In genomic region chr19:55641376-55642152, GRCh38 we compare ENCODE assay signal across 8 cellular contexts. TPM values are rescaled to one million over a fixed set of nuclear protein-coding genes. Genes with fewer than 3 reads are reported as not detected.
DNase-seq lines count a peak whose midpoint lies in the region; ATAC-seq and TF ChIP-seq lines count a peak whose summit lies in the region.

No MANE protein-coding gene starts in this region.

- intact Hi-C loops in Right ventricle myocardium inferior (cut with DNase I) (no loop called here), cardiac septum (cut with DNase I) (no loop called here), lower leg skin (cut with DNase I; ENCODE audit: low total_unique reads) (loop anchor here (5.0 kb wide), 1 partner anchor 234 kb away; the partner anchor contains the start of gene UBE2S)

- WGBS in lower leg skin, 2 donors: 1% methylated on average over 31 of the region's 31 CpGs
- WGBS in suprapubic skin: 2% methylated on average over 31 of the region's 31 CpGs

- TF ChIP-seq CTCF in cardiac fibroblast (IDR thresholded peaks at IDR 0.05; ENCODE audit: low read depth, low read length): no peak
- TF ChIP-seq CTCF in lower leg skin (IDR thresholded peaks at IDR 0.05): no peak
- TF ChIP-seq CTCF in suprapubic skin (IDR thresholded peaks at IDR 0.05): no peak

- H3K4me1 ChIP-seq in suprapubic skin: peaks cover 76% of the 10 kb centered on the region

- H3K4me3 ChIP-seq in cardiac fibroblast (replicated peaks in 1 of 2; ENCODE audit: low read depth in 2 of 2, low read length in 2 of 2) (peak overlapping the region; percentile 81 to 88), lower leg skin (ENCODE audit: low read depth, poor library complexity, severe bottlenecking) (peak overlapping the region; percentile 48), suprapubic skin (peak overlapping the region; percentile 93)

- TF ChIP-seq POLR2A in lower leg skin (IDR thresholded peaks at IDR 0.05) (no peak), suprapubic skin (IDR thresholded peaks at IDR 0.05) (no peak)

- peak; percentile 75 for DNase-seq in Right ventricle myocardium inferior (ENCODE audit: missing footprints)
- no peak for DNase-seq in cardiac septum (ENCODE audit: low spot score)
- peak; percentile 75 for DNase-seq in OCI-M1 (lab: John Stamatoyannopoulos, UW)
- DNase-seq in cardiac fibroblast (ENCODE audit: low read depth in 2 of 2): peak; percentile 32 to 36
- DNase-seq in lower leg skin (ENCODE audit: low spot score in 2 of 2): no peak
- no peak for DNase-seq in suprapubic skin (ENCODE audit: low spot score in 2 of 2)

- TF ChIP-seq EP300 in suprapubic skin (IDR thresholded peaks at IDR 0.05): no peak

- ATAC-seq in Right ventricle myocardium inferior (peak; percentile 1), HG03097 (IDR thresholded peaks at IDR 0.05; ENCODE audit: low FRiP score, unreplicated experiment) (no peak), GM21360 (IDR thresholded peaks at IDR 0.05; ENCODE audit: unreplicated experiment) (no peak)

- peak overlapping the region; percentile 87 for H3K27ac ChIP-seq in suprapubic skin

- no peaks in the 10 kb centered on the region for H3K9me3 ChIP-seq in suprapubic skin

- H3K36me3 ChIP-seq in suprapubic skin: peaks cover 13% of the 10 kb centered on the region

- H3K27me3 ChIP-seq in suprapubic skin: no peaks in the 10 kb centered on the region

RNA-seq across cellular contexts. Expression of gene ZNF580, which starts 0.8 kb away (rescaled TPM):
- 13.2 TPM for total RNA-seq in Right ventricle myocardium inferior
- total RNA-seq in cardiac septum: 29.0 TPM
- total RNA-seq in lower leg skin: 10 to 100 TPM; 14.1 to 38.0 (median 22.9) TPM
- total RNA-seq in suprapubic skin: 10 to 100 TPM; 15.0 to 27.9 (median 22.3) TPM

RNA-seq across cellular contexts. Expression of gene ZNF581, which starts 1.9 kb away (rescaled TPM):
- total RNA-seq in Right ventricle myocardium inferior: 7.4 TPM
- total RNA-seq in cardiac septum: 6.5 TPM
- 10 to 100 TPM; 20.1 to 27.3 (median 22.8) TPM for total RNA-seq in lower leg skin
- 10 to 100 TPM; 16.3 to 27.1 (median 20.2) TPM for total RNA-seq in suprapubic skin

RNA-seq across cellular contexts. Expression of gene CCDC106, which starts 6.4 kb away (rescaled TPM):
- total RNA-seq in Right ventricle myocardium inferior (17.4 TPM), cardiac septum (15.9 TPM), lower leg skin (10 to 100 TPM in 1 of 4 donors, 1 to 10 TPM in 3; 7.9 to 10.4 (median 8.5) TPM), suprapubic skin (10 to 100 TPM in 1 of 4 donors, 1 to 10 TPM in 3; 6.2 to 18.3 (median 8.5) TPM)

RNA-seq across cellular contexts. Expression of gene U2AF2, which starts 13.3 kb away (rescaled TPM):
- total RNA-seq in Right ventricle myocardium inferior: 74.5 TPM
- total RNA-seq in cardiac septum: 80.4 TPM
- 100 to 1,000 TPM in 3 of 4 donors, 10 to 100 TPM in 1; 78.8 to 149 (median 106) TPM for total RNA-seq in lower leg skin
- 100 to 1,000 TPM in 1 of 4 donors, 10 to 100 TPM in 3; 82.8 to 128 (median 88.5) TPM for total RNA-seq in suprapubic skin

RNA-seq across cellular contexts. Expression of gene ZNF784, which starts 17.2 kb away (rescaled TPM):
- 11.1 TPM for total RNA-seq in Right ventricle myocardium inferior
- 10.9 TPM for total RNA-seq in cardiac septum
- total RNA-seq in lower leg skin: 10 to 100 TPM in 2 of 4 donors, 1 to 10 TPM in 2; 5.7 to 10.3 (median 8.3) TPM
- total RNA-seq in suprapubic skin: 1 to 10 TPM; 4.3 to 8.0 (median 6.5) TPM

Comparison
In these comparisons a context has a peak if more than half of its experiments do, and no peak if none do; other contexts are left out.
1. DNase-seq: peak in Right ventricle myocardium inferior (single experiment), OCI-M1 (single experiment) and cardiac fibroblast (2 of 2); none in cardiac septum (single experiment), lower leg skin (0 of 2) and suprapubic skin (0 of 2).
2. Peak in every context shown above with its lines, with median percentiles within 50 percentile points of each other: H3K4me3 ChIP-seq.